Comparison of ENCODE assay signal across 10 cellular contexts in the genomic region with DNA sequence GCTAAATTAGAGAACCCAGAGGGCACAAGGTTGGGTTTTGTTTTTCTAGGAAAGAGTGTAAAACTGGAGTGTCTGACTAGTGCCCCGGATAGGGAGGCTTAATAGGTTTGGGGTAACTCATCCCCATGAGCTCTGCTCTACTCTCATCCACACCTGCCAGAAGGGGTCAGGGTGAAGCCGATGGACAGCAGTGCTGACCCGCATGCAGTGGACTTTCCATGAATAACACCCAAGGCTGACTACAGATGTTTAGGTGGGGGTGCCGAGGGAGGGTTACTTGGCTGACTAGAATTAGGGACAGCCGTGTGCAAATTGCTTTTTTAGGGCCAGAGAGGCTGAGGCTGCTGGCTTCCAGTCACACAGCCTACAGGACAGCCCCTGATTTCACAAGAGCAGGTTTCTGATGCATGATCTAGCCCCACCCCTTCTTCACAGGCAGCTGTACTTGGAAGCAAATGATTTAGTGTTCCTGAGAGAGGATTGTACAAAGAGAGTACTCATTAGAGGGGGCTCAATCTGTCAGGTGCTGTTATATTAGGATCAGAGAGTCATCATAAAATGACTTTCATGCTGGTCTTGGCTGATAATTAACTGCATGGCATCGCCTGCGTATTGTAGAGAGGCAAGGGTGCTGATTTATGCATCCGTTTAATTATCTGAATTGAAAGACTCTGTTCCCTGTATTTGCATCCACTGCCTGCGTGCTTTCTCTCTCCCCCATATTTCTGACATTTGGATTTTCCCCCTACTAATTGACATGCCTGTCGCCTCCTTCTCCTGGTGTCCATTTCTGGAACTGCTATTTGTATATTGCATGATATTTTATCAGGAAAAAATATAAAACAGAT. TPM values are rescaled to one million over a fixed set of nuclear protein-coding genes. Genes with fewer than 3 reads are reported as not detected.
DNase-seq lines count a peak whose midpoint lies in the region; ATAC-seq and TF ChIP-seq lines count a peak whose summit lies in the region.
"Had no signal": no experiment of that assay in that cellular context is flagged by ENCODE, and none has a peak within 500 bp of the region (broad histone marks: within the 10 kb centered on the region; RNA-seq: fewer than 3 reads in every experiment).

No MANE protein-coding gene starts in this region.

- TF ChIP-seq POLR2A in gastroesophageal sphincter (IDR thresholded peaks at IDR 0.05) = no peak

- intact Hi-C loops in CD4-positive, alpha-beta memory T cell (cut with micrococcal nuclease) = no loop called here

- H3K27me3 ChIP-seq in gastroesophageal sphincter = no peaks in the 10 kb centered on the region
- no peaks in the 10 kb centered on the region for H3K27me3 ChIP-seq in stomach smooth muscle (ENCODE audit: control insufficient read depth in 1 of 2, insufficient read depth in 2 of 2, low read length in 2 of 2)
- no peaks in the 10 kb centered on the region for H3K27me3 ChIP-seq in CD4-positive, alpha-beta memory T cell (ENCODE audit: insufficient read depth, low read length)

- no peak for TF ChIP-seq EP300 in gastroesophageal sphincter (IDR thresholded peaks at IDR 0.05)

- peaks cover 6 to 65% (median 7%) of the 10 kb centered on the region in 3 donors for H3K4me1 ChIP-seq in gastroesophageal sphincter
- H3K4me1 ChIP-seq in stomach smooth muscle (ENCODE audit: control insufficient read depth, insufficient read depth, low read length) = peaks cover 27% of the 10 kb centered on the region
- H3K4me1 ChIP-seq in CD4-positive, alpha-beta memory T cell (ENCODE audit: insufficient read depth, low read length) = no peaks in the 10 kb centered on the region
- H3K4me1 ChIP-seq: prostate gland had no signal

- ATAC-seq in gastroesophageal sphincter = peak; percentile 69
- ATAC-seq: effector memory CD8-positive, alpha-beta T cell had no signal

- H3K4me1 Mint-ChIP-seq in CD4-positive, alpha-beta memory T cell = no peaks in the 10 kb centered on the region

- peak in 3 of 4 experiments; percentile 14 to 26 (median 24) for TF ChIP-seq CTCF in gastroesophageal sphincter (IDR thresholded peaks at IDR 0.05)

- peak overlapping the region in 3 of 4 donors; percentile 45 to 68 (median 48) for H3K27ac ChIP-seq in gastroesophageal sphincter
- peak overlapping the region; percentile 37 for H3K27ac ChIP-seq in stomach smooth muscle (ENCODE audit: low read length)
- H3K27ac ChIP-seq in CD4-positive, alpha-beta memory T cell (ENCODE audit: low read depth, low read length) = no peak overlapping the region
- H3K27ac ChIP-seq: prostate gland had no signal

- no peaks in the 10 kb centered on the region for H3K36me3 Mint-ChIP-seq in CD4-positive, alpha-beta memory T cell

- CTCF ChIA-PET in CD4-positive, alpha-beta memory T cell (lab: Charles Lee; ENCODE audit: partially characterized antibody) = no interaction called here

- POLR2A ChIA-PET in CD4-positive, alpha-beta memory T cell (lab: Charles Lee; ENCODE audit: partially characterized antibody) = no interaction called here

- H3K36me3 ChIP-seq in gastroesophageal sphincter (peaks cover 0 to 19% of the 10 kb centered on the region in 2 donors), stomach smooth muscle (ENCODE audit: control insufficient read depth in 2 of 2, insufficient read depth in 2 of 2, low read length in 2 of 2) (peaks cover 0 to 8% of the 10 kb centered on the region in 2 donors)
- no peaks in the 10 kb centered on the region for H3K36me3 ChIP-seq in CD4-positive, alpha-beta memory T cell (ENCODE audit: insufficient read depth, low read length)
- H3K36me3 ChIP-seq: prostate gland had no signal

- H3K27ac Mint-ChIP-seq in CD4-positive, alpha-beta memory T cell = no peak overlapping the region
- H3K27ac Mint-ChIP-seq: effector memory CD8-positive, alpha-beta T cell; stimulated activated naive CD8-positive, alpha-beta T cell treated with anti-CD3 and anti-CD28 coated beads, Interleukin-15, Interleukin-2, amounts not matched to agents 100 ng/mL and 50 ng/mL, for 24 hours had no signal

- peaks cover 3 to 4% of the 10 kb centered on the region in 2 donors for H3K27me3 Mint-ChIP-seq in CD4-positive, alpha-beta memory T cell

- 67 to 74% methylated on average over 5 to 7 of the region's 10 CpGs for WGBS in gastroesophageal sphincter (ENCODE audit: low coverage in 1 of 2), 2 donors

- H3K9ac ChIP-seq in stomach smooth muscle (ENCODE audit: low read length in 2 of 2) = no peak overlapping the region

- no peaks in the 10 kb centered on the region for H3K9me3 ChIP-seq in gastroesophageal sphincter
- no peaks in the 10 kb centered on the region for H3K9me3 ChIP-seq in stomach smooth muscle (ENCODE audit: control insufficient read depth in 2 of 2, low read length in 2 of 2)
- no peaks in the 10 kb centered on the region for H3K9me3 ChIP-seq in CD4-positive, alpha-beta memory T cell (ENCODE audit: control insufficient read depth in 1 of 2, low read length in 2 of 2)
- H3K9me3 ChIP-seq: prostate gland had no signal

- no peak overlapping the region for H3K4me3 Mint-ChIP-seq in CD4-positive, alpha-beta memory T cell
- H3K4me3 Mint-ChIP-seq: effector memory CD8-positive, alpha-beta T cell; stimulated activated naive CD8-positive, alpha-beta T cell treated with anti-CD3 and anti-CD28 coated beads, Interleukin-15, Interleukin-2, amounts not matched to agents 100 ng/mL and 50 ng/mL, for 24 hours had no signal

- H3K4me3 ChIP-seq in gastroesophageal sphincter (peak overlapping the region in 1 of 2 donors; percentile 2), stomach smooth muscle (ENCODE audit: low read length in 2 of 2) (peak overlapping the region in 1 of 2 donors; percentile 9)
- no peak overlapping the region for H3K4me3 ChIP-seq in CD4-positive, alpha-beta memory T cell (ENCODE audit: low read length in 2 of 2)
- H3K4me3 ChIP-seq: prostate gland had no signal

- H3K9me3 Mint-ChIP-seq in CD4-positive, alpha-beta memory T cell = peaks cover 0 to 6% (median under 1%) of the 10 kb centered on the region in 8 donors
- H3K9me3 Mint-ChIP-seq: effector memory CD8-positive, alpha-beta T cell; stimulated activated naive CD8-positive, alpha-beta T cell treated with anti-CD3 and anti-CD28 coated beads, Interleukin-15, Interleukin-2, amounts not matched to agents 100 ng/mL and 50 ng/mL, for 24 hours had no signal

- DNase-seq in Kasumi-1 (lab: John Stamatoyannopoulos, UW) (peak; percentile 7 to 18), SW480 (ENCODE audit: low spot score) (peak; percentile 60), COLO668 (lab: John Stamatoyannopoulos, UW; ENCODE audit: unreplicated experiment) (no peak)
- DNase-seq in activated CD8-positive, alpha-beta memory T cell treated with anti-CD3 and anti-CD28 coated beads, Interleukin-2, amount 50 U/mL, for 4 hours = no peak
- no peak for DNase-seq in CD4-positive, alpha-beta memory T cell
- DNase-seq: effector memory CD8-positive, alpha-beta T cell had no signal

RNA-seq across cellular contexts. Expression of a gene that starts 9.5 kb away (rescaled TPM):
- 10 to 100 TPM; 16.7 to 49.2 (median 44.5) TPM for total RNA-seq in gastroesophageal sphincter
- total RNA-seq in CD4-positive, alpha-beta memory T cell = under 1 TPM in 1 of 2 experiments, not detected in 1; 0.14 TPM
- polyA plus RNA-seq in CD4-positive, alpha-beta memory T cell = not detected

Comparison
In these comparisons a context has a peak if more than half of its experiments do, and no peak if none do; other contexts are left out.
1. DNase-seq: peak in Kasumi-1 (2 of 2) and SW480 (single experiment); none in activated CD8-positive, alpha-beta memory T cell treated with anti-CD3 and anti-CD28 coated beads, Interleukin-2, amount 50 U/mL, for 4 hours (single experiment), COLO668 (single experiment) and CD4-positive, alpha-beta memory T cell (0 of 5).
2. RNA of a gene that starts 9.5 kb away (total RNA-seq): 16.7 to 49.2 TPM in gastroesophageal sphincter; 0.14 TPM in CD4-positive, alpha-beta memory T cell; every median in the first group is over 10 times any median in the second.